1 cellular context compared by ENCODE assay signal in the genomic region with DNA sequence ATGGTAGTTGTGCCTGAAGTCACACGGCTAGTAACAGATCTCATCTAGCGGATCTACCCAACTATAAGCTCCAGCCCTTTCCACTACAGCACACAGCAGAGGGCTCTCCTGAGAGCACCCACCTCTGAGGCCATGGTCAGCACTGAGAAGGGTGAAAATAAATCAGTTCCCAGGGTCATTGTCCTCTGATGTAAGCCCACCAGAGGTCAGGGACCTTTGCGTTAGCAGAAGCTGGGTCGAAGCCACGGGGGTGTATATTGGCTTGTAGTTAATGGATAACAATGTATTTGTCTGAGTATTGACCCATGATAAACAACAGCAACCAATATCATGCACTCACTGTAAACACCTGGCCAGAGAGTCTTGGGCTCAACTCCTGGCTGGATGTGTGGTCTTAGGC.
TF ChIP-seq lines count a peak whose summit lies in the region.
"Not testable (repeated sequence)": the region's sequence is repeated elsewhere in the genome, so short reads cannot be mapped to it uniquely, and the experiment has no call there.

No MANE protein-coding gene starts in this region.

TF ChIP-seq in HepG2, 621 proteins besides CTCF, POLR2A, EP300 and RAD21 (continued from another document and continues in another):
- TF ChIP-seq, protein P1, sequence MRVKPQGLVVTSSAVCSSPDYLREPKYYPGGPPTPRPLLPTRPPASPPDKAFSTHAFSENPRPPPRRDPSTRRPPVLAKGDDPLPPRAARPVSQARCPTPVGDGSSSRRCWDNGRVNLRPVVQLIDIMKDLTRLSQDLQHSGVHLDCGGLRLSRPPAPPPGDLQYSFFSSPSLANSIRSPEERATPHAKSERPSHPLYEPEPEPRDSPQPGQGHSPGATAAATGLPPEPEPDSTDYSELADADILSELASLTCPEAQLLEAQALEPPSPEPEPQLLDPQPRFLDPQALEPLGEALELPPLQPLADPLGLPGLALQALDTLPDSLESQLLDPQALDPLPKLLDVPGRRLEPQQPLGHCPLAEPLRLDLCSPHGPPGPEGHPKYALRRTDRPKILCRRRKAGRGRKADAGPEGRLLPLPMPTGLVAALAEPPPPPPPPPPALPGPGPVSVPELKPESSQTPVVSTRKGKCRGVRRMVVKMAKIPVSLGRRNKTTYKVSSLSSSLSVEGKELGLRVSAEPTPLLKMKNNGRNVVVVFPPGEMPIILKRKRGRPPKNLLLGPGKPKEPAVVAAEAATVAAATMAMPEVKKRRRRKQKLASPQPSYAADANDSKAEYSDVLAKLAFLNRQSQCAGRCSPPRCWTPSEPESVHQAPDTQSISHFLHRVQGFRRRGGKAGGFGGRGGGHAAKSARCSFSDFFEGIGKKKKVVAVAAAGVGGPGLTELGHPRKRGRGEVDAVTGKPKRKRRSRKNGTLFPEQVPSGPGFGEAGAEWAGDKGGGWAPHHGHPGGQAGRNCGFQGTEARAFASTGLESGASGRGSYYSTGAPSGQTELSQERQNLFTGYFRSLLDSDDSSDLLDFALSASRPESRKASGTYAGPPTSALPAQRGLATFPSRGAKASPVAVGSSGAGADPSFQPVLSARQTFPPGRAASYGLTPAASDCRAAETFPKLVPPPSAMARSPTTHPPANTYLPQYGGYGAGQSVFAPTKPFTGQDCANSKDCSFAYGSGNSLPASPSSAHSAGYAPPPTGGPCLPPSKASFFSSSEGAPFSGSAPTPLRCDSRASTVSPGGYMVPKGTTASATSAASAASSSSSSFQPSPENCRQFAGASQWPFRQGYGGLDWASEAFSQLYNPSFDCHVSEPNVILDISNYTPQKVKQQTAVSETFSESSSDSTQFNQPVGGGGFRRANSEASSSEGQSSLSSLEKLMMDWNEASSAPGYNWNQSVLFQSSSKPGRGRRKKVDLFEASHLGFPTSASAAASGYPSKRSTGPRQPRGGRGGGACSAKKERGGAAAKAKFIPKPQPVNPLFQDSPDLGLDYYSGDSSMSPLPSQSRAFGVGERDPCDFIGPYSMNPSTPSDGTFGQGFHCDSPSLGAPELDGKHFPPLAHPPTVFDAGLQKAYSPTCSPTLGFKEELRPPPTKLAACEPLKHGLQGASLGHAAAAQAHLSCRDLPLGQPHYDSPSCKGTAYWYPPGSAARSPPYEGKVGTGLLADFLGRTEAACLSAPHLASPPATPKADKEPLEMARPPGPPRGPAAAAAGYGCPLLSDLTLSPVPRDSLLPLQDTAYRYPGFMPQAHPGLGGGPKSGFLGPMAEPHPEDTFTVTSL (CRISPR knock-in tag; IDR thresholded peaks at IDR 0.05; ENCODE audit: borderline replicate concordance), result peak; percentile 84; the same call in 1 of the 2 replicates
- peak; percentile 94 for TF ChIP-seq FOXA3 (CRISPR knock-in tag; IDR thresholded peaks at IDR 0.05)
- peak; percentile 97 for TF ChIP-seq HDAC2 (CRISPR knock-in tag; IDR thresholded peaks at IDR 0.05)
- peak; percentile 84 for TF ChIP-seq SKI (IDR thresholded peaks at IDR 0.05; ENCODE audit: partially characterized antibody)
- peak in 1 of 2 experiments; percentile 94; a peak in 2 of 4 replicates for TF ChIP-seq ATF4 (CRISPR knock-in tag; IDR thresholded peaks at IDR 0.05)
- TF ChIP-seq, protein P2, sequence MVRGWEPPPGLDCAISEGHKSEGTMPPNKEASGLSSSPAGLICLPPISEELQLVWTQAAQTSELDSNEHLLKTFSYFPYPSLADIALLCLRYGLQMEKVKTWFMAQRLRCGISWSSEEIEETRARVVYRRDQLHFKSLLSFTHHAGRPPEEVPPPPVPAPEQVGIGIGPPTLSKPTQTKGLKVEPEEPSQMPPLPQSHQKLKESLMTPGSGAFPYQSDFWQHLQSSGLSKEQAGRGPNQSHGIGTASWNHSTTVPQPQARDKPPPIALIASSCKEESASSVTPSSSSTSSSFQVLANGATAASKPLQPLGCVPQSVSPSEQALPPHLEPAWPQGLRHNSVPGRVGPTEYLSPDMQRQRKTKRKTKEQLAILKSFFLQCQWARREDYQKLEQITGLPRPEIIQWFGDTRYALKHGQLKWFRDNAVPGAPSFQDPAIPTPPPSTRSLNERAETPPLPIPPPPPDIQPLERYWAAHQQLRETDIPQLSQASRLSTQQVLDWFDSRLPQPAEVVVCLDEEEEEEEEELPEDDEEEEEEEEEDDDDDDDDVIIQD (CRISPR knock-in tag; IDR thresholded peaks at IDR 0.05; ENCODE audit: low read depth), result peak; percentile 50; the same call in 1 of the 2 replicates
- peak; percentile 87 for TF ChIP-seq FOXO1 (CRISPR knock-in tag; IDR thresholded peaks at IDR 0.05)
- peak; percentile 65; the same call in 1 of the 2 replicates for TF ChIP-seq KAT2B (IDR thresholded peaks at IDR 0.05; ENCODE audit: borderline replicate concordance, low read depth, low read length)
- TF ChIP-seq NFIC (IDR thresholded peaks at IDR 0.05; ENCODE audit: low read length), result peak; percentile 80
- TF ChIP-seq PATZ1 (CRISPR knock-in tag; IDR thresholded peaks at IDR 0.05), result peak; percentile 71; the same call in 1 of the 2 replicates
- TF ChIP-seq ARNTL (CRISPR knock-in tag; IDR thresholded peaks at IDR 0.05), result peak; percentile 89
- peak; percentile 66; the same call in 1 of the 2 replicates for TF ChIP-seq CREM (IDR thresholded peaks at IDR 0.05)
- not testable (repeated sequence) for TF ChIP-seq CREM (CRISPR knock-in tag; IDR thresholded peaks at IDR 0.05)
- peak; percentile 47; the same call in 1 of the 2 replicates for TF ChIP-seq PRDM10 (CRISPR knock-in tag; IDR thresholded peaks at IDR 0.05; ENCODE audit: low read depth)
- peak; percentile 66; the same call in 1 of the 2 replicates for TF ChIP-seq ERF (CRISPR knock-in tag; IDR thresholded peaks at IDR 0.05)
- peak; percentile 79 for TF ChIP-seq ZMYM4 (CRISPR knock-in tag; IDR thresholded peaks at IDR 0.05)
- TF ChIP-seq KDM3A (CRISPR knock-in tag; IDR thresholded peaks at IDR 0.05; ENCODE audit: low read depth), result peak; percentile 51; the same call in 1 of the 2 replicates
- peak; percentile 91 for TF ChIP-seq SMAD3 (CRISPR knock-in tag; IDR thresholded peaks at IDR 0.05)
- peak; percentile 89; the same call in 1 of the 2 replicates for TF ChIP-seq IKZF5 (CRISPR knock-in tag; IDR thresholded peaks at IDR 0.05)
- TF ChIP-seq CCDC6 (CRISPR knock-in tag; IDR thresholded peaks at IDR 0.05), result 0 out of 2 replicates have a peak, but pooled peaks have one; percentile 40
- peak; percentile 92; the same call in 1 of the 2 replicates for TF ChIP-seq FOXJ3 (CRISPR knock-in tag; IDR thresholded peaks at IDR 0.05; ENCODE audit: borderline replicate concordance)
- TF ChIP-seq, protein P3, sequence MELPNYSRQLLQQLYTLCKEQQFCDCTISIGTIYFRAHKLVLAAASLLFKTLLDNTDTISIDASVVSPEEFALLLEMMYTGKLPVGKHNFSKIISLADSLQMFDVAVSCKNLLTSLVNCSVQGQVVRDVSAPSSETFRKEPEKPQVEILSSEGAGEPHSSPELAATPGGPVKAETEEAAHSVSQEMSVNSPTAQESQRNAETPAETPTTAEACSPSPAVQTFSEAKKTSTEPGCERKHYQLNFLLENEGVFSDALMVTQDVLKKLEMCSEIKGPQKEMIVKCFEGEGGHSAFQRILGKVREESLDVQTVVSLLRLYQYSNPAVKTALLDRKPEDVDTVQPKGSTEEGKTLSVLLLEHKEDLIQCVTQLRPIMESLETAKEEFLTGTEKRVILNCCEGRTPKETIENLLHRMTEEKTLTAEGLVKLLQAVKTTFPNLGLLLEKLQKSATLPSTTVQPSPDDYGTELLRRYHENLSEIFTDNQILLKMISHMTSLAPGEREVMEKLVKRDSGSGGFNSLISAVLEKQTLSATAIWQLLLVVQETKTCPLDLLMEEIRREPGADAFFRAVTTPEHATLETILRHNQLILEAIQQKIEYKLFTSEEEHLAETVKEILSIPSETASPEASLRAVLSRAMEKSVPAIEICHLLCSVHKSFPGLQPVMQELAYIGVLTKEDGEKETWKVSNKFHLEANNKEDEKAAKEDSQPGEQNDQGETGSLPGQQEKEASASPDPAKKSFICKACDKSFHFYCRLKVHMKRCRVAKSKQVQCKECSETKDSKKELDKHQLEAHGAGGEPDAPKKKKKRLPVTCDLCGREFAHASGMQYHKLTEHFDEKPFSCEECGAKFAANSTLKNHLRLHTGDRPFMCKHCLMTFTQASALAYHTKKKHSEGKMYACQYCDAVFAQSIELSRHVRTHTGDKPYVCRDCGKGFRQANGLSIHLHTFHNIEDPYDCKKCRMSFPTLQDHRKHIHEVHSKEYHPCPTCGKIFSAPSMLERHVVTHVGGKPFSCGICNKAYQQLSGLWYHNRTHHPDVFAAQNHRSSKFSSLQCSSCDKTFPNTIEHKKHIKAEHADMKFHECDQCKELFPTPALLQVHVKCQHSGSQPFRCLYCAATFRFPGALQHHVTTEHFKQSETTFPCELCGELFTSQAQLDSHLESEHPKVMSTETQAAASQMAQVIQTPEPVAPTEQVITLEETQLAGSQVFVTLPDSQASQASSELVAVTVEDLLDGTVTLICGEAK (IDR thresholded peaks at IDR 0.05), result not testable (repeated sequence)
- TF ChIP-seq, protein P3 (CRISPR knock-in tag; IDR thresholded peaks at IDR 0.05), result peak; percentile 61; the same call in 1 of the 2 replicates
- TF ChIP-seq ZMYM3 (CRISPR knock-in tag; IDR thresholded peaks at IDR 0.05), result peak; percentile 40; the same call in 1 of the 2 replicates
